ENCODE assay signal across 9 cellular contexts in the genomic region with DNA sequence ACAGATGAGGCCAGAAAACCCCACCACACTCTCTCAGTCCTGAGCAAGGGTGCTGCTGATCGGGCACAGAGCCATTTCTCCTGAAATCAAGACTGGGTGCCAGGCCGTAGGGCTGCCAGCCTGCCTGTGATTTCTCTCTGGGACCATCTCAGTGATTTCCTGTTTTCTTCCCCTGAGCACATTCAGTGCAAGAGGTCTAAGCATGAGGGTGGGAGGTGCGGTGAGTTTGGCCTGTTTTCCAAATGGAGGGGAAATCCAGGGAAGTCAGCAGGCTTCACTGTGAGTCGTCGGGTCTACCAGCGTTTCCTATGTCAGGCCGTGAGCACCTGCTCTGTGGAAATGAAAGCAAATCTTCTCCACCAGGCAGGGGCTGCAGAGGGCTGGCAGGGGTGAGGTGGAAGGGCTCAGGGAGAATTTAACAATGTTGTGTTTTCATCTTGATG.
DNase-seq lines count a peak whose midpoint lies in the region; ATAC-seq, FAIRE-seq and TF ChIP-seq lines count a peak whose summit lies in the region.
"Had no signal": no experiment of that assay in that cellular context is flagged by ENCODE, and none has a peak within 500 bp of the region (broad histone marks: within the 10 kb centered on the region; RNA-seq: fewer than 3 reads in every experiment).

No MANE protein-coding gene starts in this region.

- H3K4me1 ChIP-seq in foreskin keratinocyte, result no peaks in the 10 kb centered on the region
- H3K4me1 ChIP-seq in neural progenitor cell, result no peaks in the 10 kb centered on the region

- no peaks in the 10 kb centered on the region for H3K79me2 ChIP-seq in neural progenitor cell (ENCODE audit: low read depth)

- POLR2A ChIA-PET in AG04450 (lab: Yijun Ruan, JAX), result no interaction called here

- peaks cover 17% of the 10 kb centered on the region for H3K36me3 Mint-ChIP-seq in activated naive CD8-positive, alpha-beta T cell treated with anti-CD3 and anti-CD28 coated beads, Interleukin-2, amount 50 U/mL, for 24 hours (ENCODE audit: low read depth)
- peaks cover 9% of the 10 kb centered on the region for H3K36me3 Mint-ChIP-seq in neural progenitor cell

- no peak for FAIRE-seq in frontal cortex (lab: Jason Lieb, UNC)
- FAIRE-seq: TTC549 had no signal

- no peak overlapping the region for H3K9ac ChIP-seq in neural progenitor cell

- ATAC-seq in activated naive CD8-positive, alpha-beta T cell treated with anti-CD3 and anti-CD28 coated beads, Interleukin-2, amount 50 U/mL, for 24 hours, result peak; percentile 59
- ATAC-seq in foreskin keratinocyte, result no peak

- no peaks in the 10 kb centered on the region for H3K27me3 Mint-ChIP-seq in activated naive CD8-positive, alpha-beta T cell treated with anti-CD3 and anti-CD28 coated beads, Interleukin-2, amount 50 U/mL, for 24 hours
- peaks cover 3% of the 10 kb centered on the region for H3K27me3 Mint-ChIP-seq in neural progenitor cell (ENCODE audit: insufficient read depth, low read depth)

- TF ChIP-seq CTCF in AG04450 (IDR thresholded peaks at IDR 0.05; ENCODE audit: low read depth, low read length) (no peak), foreskin keratinocyte (conservative IDR thresholded peaks at IDR 0.05) (no peak), neural progenitor cell (IDR thresholded peaks at IDR 0.05) (no peak)

- no peak overlapping the region for H3K4me2 ChIP-seq in neural progenitor cell

- no peaks in the 10 kb centered on the region for H3F3A ChIP-seq in neural progenitor cell (ENCODE audit: low read depth)

- no peaks in the 10 kb centered on the region for H4K20me1 ChIP-seq in neural progenitor cell (ENCODE audit: low read depth)

- H3K27me3 ChIP-seq in AG04450 (ENCODE audit: control insufficient read depth, insufficient read depth, low read length) (no peaks in the 10 kb centered on the region), foreskin keratinocyte (no peaks in the 10 kb centered on the region), neural progenitor cell (no peaks in the 10 kb centered on the region)

- peak overlapping the region; percentile 81 for H3K27ac ChIP-seq in AG04450 (ENCODE audit: low read depth, low read length)
- no peak overlapping the region for H3K27ac ChIP-seq in foreskin keratinocyte
- H3K27ac ChIP-seq in neural progenitor cell, result no peak overlapping the region

- H3K27ac Mint-ChIP-seq in activated naive CD8-positive, alpha-beta T cell treated with anti-CD3 and anti-CD28 coated beads, Interleukin-2, amount 50 U/mL, for 24 hours, result peak overlapping the region; percentile 89
- no peak overlapping the region for H3K27ac Mint-ChIP-seq in neural progenitor cell

- no peaks in the 10 kb centered on the region for H3K36me3 ChIP-seq in neural progenitor cell

- H3K9me3 ChIP-seq in AG04450 (ENCODE audit: control insufficient read depth, insufficient read depth, low read length) (no peaks in the 10 kb centered on the region), neural progenitor cell (ENCODE audit: low read depth) (no peaks in the 10 kb centered on the region)

- H3K9me3 Mint-ChIP-seq in activated naive CD8-positive, alpha-beta T cell treated with anti-CD3 and anti-CD28 coated beads, Interleukin-2, amount 50 U/mL, for 24 hours, result peaks cover 7% of the 10 kb centered on the region
- H3K9me3 Mint-ChIP-seq in neural progenitor cell, result no peaks in the 10 kb centered on the region

- DNase-seq in AG04450 (ENCODE audit: low read depth, low spot score) (no peak), NCI-H1092 treated with DMSO at 0.1 percent for 48 hours (lab: John Stamatoyannopoulos, UW) (peak; percentile 26), myocyte (ENCODE audit: low read depth) (peak; percentile 18), foreskin keratinocyte (no peak), T1000 (lab: John Stamatoyannopoulos, UW) (no peak), neural progenitor cell (ENCODE audit: low spot score) (no peak), frontal cortex (ENCODE audit: low spot score in 2 of 2) (no peak)
- peak; percentile 45 for DNase-seq in activated naive CD8-positive, alpha-beta T cell treated with anti-CD3 and anti-CD28 coated beads, Interleukin-2, amount 50 U/mL, for 24 hours

- H3K4me3 Mint-ChIP-seq in activated naive CD8-positive, alpha-beta T cell treated with anti-CD3 and anti-CD28 coated beads, Interleukin-2, amount 50 U/mL, for 24 hours, result peak overlapping the region; percentile 59
- no peak overlapping the region for H3K4me3 Mint-ChIP-seq in neural progenitor cell

- CTCF ChIA-PET in AG04450 (lab: Charles Lee), result interaction anchor here (1.2 kb wide), 1 partner anchor 306 kb away, joined by 3 read pairs; no protein-coding TSS in a partner anchor

- H3K4me1 Mint-ChIP-seq in activated naive CD8-positive, alpha-beta T cell treated with anti-CD3 and anti-CD28 coated beads, Interleukin-2, amount 50 U/mL, for 24 hours, result peaks cover 75% of the 10 kb centered on the region
- no peaks in the 10 kb centered on the region for H3K4me1 Mint-ChIP-seq in neural progenitor cell

- no peak overlapping the region for H2AFZ ChIP-seq in neural progenitor cell (replicated peaks)

- H3K4me3 ChIP-seq in AG04450 (ENCODE audit: low read depth, low read length), result no peak overlapping the region
- H3K4me3 ChIP-seq in neural progenitor cell, result no peak overlapping the region

Comparison
In these comparisons a context has a peak if more than half of its experiments do, and no peak if none do; other contexts are left out.
1. DNase-seq: peak in NCI-H1092 treated with DMSO at 0.1 percent for 48 hours (single experiment), activated naive CD8-positive, alpha-beta T cell treated with anti-CD3 and anti-CD28 coated beads, Interleukin-2, amount 50 U/mL, for 24 hours (single experiment) and myocyte (single experiment); none in AG04450 (single experiment), foreskin keratinocyte (0 of 2), T1000 (single experiment), neural progenitor cell (single experiment) and frontal cortex (0 of 2).